ENCODE assay signal across 29 cellular contexts in the genomic region with DNA sequence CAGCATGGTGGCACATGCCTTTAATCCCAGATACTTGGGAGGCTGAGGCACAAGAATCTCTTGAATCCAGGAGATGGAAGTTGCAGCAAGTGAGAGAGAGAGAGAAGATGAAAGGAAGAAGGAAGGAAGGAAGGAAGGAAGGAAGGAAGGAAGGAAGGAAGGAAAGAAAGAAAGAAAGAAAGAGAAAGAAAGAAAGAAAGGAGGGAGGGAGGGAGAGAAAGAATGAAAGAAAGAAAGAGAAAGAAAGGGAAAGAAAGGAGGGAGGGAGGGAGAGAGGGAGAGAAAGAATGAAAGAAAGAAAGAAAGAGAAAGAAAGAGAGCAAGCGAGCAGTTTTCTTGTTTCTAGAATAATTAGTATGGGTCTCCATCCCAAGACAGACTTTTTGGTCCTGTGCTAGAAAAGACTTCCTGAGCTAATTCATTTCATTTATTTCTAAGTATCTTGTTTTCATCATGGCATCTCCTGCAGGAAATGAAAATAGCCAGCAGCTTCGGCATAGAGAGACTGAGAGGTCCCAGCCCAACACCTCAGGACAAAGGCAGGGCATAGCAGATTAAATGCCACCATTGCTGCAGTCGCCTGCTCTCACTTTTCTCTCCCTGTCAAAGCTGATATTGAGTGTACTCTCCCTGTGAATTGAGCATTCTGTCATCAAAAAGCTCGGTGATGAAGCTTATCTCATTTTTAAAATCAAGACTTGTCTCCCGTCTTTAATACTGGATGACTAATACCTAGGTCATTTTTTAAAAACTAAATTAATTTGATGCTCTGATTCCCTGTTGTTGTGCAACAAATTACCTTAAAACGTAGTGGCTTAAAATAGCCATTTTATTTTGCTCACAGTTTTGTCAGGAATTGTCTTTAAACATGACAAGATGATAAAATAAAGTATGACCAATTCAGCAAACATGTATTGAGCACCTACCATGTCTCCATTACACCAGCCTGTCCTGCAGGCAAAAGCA.
A peak's percentile ranks its signal among the peaks of the same experiment; 100 is the strongest.
DNase-seq lines count a peak whose midpoint lies in the region; ATAC-seq and TF ChIP-seq lines count a peak whose summit lies in the region.
"Had no signal": no experiment of that assay in that cellular context is flagged by ENCODE, and none has a peak within 500 bp of the region (broad histone marks: within the 10 kb centered on the region; RNA-seq: fewer than 3 reads in every experiment).

No MANE protein-coding gene starts in this region.

- no peak for ATAC-seq in HCT116
- ATAC-seq in RWPE2 (ENCODE audit: low read depth): peak; percentile 33
- ATAC-seq in foreskin keratinocyte: peak; percentile 42
- no peak for ATAC-seq in HG03565 (IDR thresholded peaks at IDR 0.05; ENCODE audit: unreplicated experiment)
- ATAC-seq in HG03457 (IDR thresholded peaks at IDR 0.05; ENCODE audit: unreplicated experiment): no peak
- ATAC-seq: activated naive CD4-positive, alpha-beta T cell treated with anti-CD3 and anti-CD28 coated beads, Interleukin-2, amount 50 U/mL, for 72 hours; right lobe of liver; T-cell had no signal

- peak; percentile 45 for DNase-seq in A172 (ENCODE audit: low spot score)
- DNase-seq in HCT116 (ENCODE audit: low read depth, low spot score): no peak
- no peak for DNase-seq in RWPE2 (ENCODE audit: low spot score)
- peak; percentile 53 to 68 for DNase-seq in foreskin keratinocyte
- DNase-seq in HK-2 (ENCODE audit: unreplicated experiment): no peak
- no peak for DNase-seq in colonic mucosa
- DNase-seq: activated CD4-positive, alpha-beta T cell treated with anti-CD3 and anti-CD28 coated beads for 48 hours; activated CD8-positive, alpha-beta memory T cell treated with anti-CD3 and anti-CD28 coated beads for 24 hours; activated T-cell treated with anti-CD3 and anti-CD28 coated beads for 4 hours; amygdala; CD4-positive, alpha-beta T cell; effector CD8-positive, alpha-beta T cell; H9; head of caudate nucleus; islet precursor cell; Karpas-422; left ventricle myocardium inferior; NCI-H1436 treated with DMSO at 0.1 percent for 48 hours; NCI-H748 treated with DMSO at 0.1 percent for 48 hours; right lobe of liver; SJCRH30; stimulated activated CD4-positive, alpha-beta T cell treated with anti-CD3 and anti-CD28 coated beads, Interleukin-4, amount 100 ng/mL, for 1 hour; T-cell; WERI-Rb-1 had no signal

- H3K79me2 ChIP-seq in HCT116 (ENCODE audit: insufficient read depth, low read length): no peaks in the 10 kb centered on the region
- H3K79me2 ChIP-seq: parathyroid adenoma had no signal

- intact Hi-C loops in HCT116 (cut with micrococcal nuclease): loop anchor here (10.0 kb wide), 1 partner anchor 380 kb away; no protein-coding TSS in a partner anchor
- intact Hi-C loops in colonic mucosa (cut with DNase I): no loop called here

- CTCF ChIA-PET in HCT116 (lab: Charles Lee): no interaction called here

- H3K27me3 ChIP-seq in HCT116 (ENCODE audit: insufficient read depth, low read length) (no peaks in the 10 kb centered on the region), RWPE2 (ENCODE audit: insufficient read depth, poor library complexity, severe bottlenecking) (no peaks in the 10 kb centered on the region), foreskin keratinocyte (no peaks in the 10 kb centered on the region), colonic mucosa (no peaks in the 10 kb centered on the region)
- H3K27me3 ChIP-seq: right lobe of liver, tibial nerve had no signal

- H3K36me3 ChIP-seq in HCT116 (ENCODE audit: control insufficient read depth in 1 of 2, insufficient read depth in 2 of 2, low read length in 2 of 2): no peaks in the 10 kb centered on the region
- no peaks in the 10 kb centered on the region for H3K36me3 ChIP-seq in RWPE2 (ENCODE audit: low read depth)
- no peaks in the 10 kb centered on the region for H3K36me3 ChIP-seq in colonic mucosa
- H3K36me3 ChIP-seq: left ventricle myocardium inferior, right lobe of liver, SJCRH30, tibial nerve, WERI-Rb-1 had no signal

- H2AFZ ChIP-seq in HCT116 (ENCODE audit: low read depth, low read length, poor library complexity, severe bottlenecking): no peak overlapping the region
- H2AFZ ChIP-seq: parathyroid adenoma had no signal

- no peaks in the 10 kb centered on the region for H3K9me2 ChIP-seq in HCT116 (ENCODE audit: insufficient read depth)

- H4K20me1 ChIP-seq in HCT116 (ENCODE audit: insufficient read depth): no peaks in the 10 kb centered on the region

- peak overlapping the region; percentile 76 for H3K4me2 ChIP-seq in HCT116 (ENCODE audit: low read length)

- POLR2A ChIA-PET in HCT116 (lab: Charles Lee): no interaction called here

- H3K9ac ChIP-seq in HCT116 (ENCODE audit: low read length) (no peak overlapping the region), colonic mucosa (ENCODE audit: low read depth in 2 of 2, low read length in 2 of 2) (no peak overlapping the region)
- H3K9ac ChIP-seq: parathyroid adenoma had no signal

- H3K4me3 ChIP-seq in HCT116 (replicated peaks in 1 of 2; ENCODE audit: low read depth in 1 of 2, low read length in 2 of 2) (no peak overlapping the region), RWPE2 (ENCODE audit: severe bottlenecking) (no peak overlapping the region), colonic mucosa (no peak overlapping the region)
- H3K4me3 ChIP-seq: left ventricle myocardium inferior, right lobe of liver, SJCRH30, tibial nerve had no signal

- no peak overlapping the region for H3K27ac ChIP-seq in HCT116 (ENCODE audit: low read depth, low read length)
- H3K27ac ChIP-seq in RWPE2 (ENCODE audit: poor library complexity, severe bottlenecking): peak overlapping the region; percentile 41
- H3K27ac ChIP-seq in foreskin keratinocyte: no peak overlapping the region
- no peak overlapping the region for H3K27ac ChIP-seq in colonic mucosa
- H3K27ac ChIP-seq: left ventricle myocardium inferior, parathyroid adenoma, right lobe of liver, SJCRH30, WERI-Rb-1 had no signal

- TF ChIP-seq RAD21 in HCT116 (IDR thresholded peaks at IDR 0.05; ENCODE audit: low read depth): 0 out of 2 replicates have a peak, but pooled peaks have one; percentile 3

- H3K9me3 ChIP-seq in HCT116 (ENCODE audit: control insufficient read depth in 1 of 2, insufficient read depth in 1 of 2, low read depth in 1 of 2, low read length in 2 of 2) (no peaks in the 10 kb centered on the region), RWPE2 (ENCODE audit: severe bottlenecking) (no peaks in the 10 kb centered on the region), colonic mucosa (no peaks in the 10 kb centered on the region)
- H3K9me3 ChIP-seq: left ventricle myocardium inferior, right lobe of liver, SJCRH30, tibial nerve had no signal

- no peak for TF ChIP-seq CTCF in HCT116 (IDR thresholded peaks at IDR 0.05 in 2 of 3, conservative IDR thresholded peaks at IDR 0.05 in 1 of 3; ENCODE audit: borderline replicate concordance in 1 of 3, insufficient read depth in 1 of 3, low read depth in 2 of 3, low read length in 2 of 3)
- TF ChIP-seq CTCF in RWPE2 (IDR thresholded peaks at IDR 0.05; ENCODE audit: poor library complexity, severe bottlenecking): no peak
- TF ChIP-seq CTCF in foreskin keratinocyte (conservative IDR thresholded peaks at IDR 0.05): no peak
- TF ChIP-seq CTCF in colonic mucosa (IDR thresholded peaks at IDR 0.05): no peak

- no TSS peak for BruUV-seq in HCT116 (replicated peaks; lab: Mats Ljungman, UMichigan)

- RAD21 ChIA-PET in HCT116 (lab: Charles Lee; ENCODE audit: low non-redundant PET in 1 of 2, low total read pairs in 2 of 2, uncharacterized antibody in 2 of 2, unreplicated experiment in 2 of 2): no interaction called here

- H3K4me1 ChIP-seq in HCT116 (ENCODE audit: control insufficient read depth in 1 of 2, insufficient read depth in 2 of 2, low read length in 2 of 2): peaks cover 25 to 43% of the 10 kb centered on the region in 2 experiments
- H3K4me1 ChIP-seq in RWPE2 (ENCODE audit: insufficient read depth, poor library complexity, severe bottlenecking): peaks cover 35% of the 10 kb centered on the region
- H3K4me1 ChIP-seq in foreskin keratinocyte: peaks cover 28% of the 10 kb centered on the region
- H3K4me1 ChIP-seq in colonic mucosa: no peaks in the 10 kb centered on the region
- H3K4me1 ChIP-seq: parathyroid adenoma, right lobe of liver, SJCRH30 had no signal

- TF ChIP-seq POLR2A in HCT116 (IDR thresholded peaks at IDR 0.05; ENCODE audit: borderline replicate concordance, extremely low read depth, insufficient read depth, insufficient read length): no peak

TF ChIP-seq in HCT116, 20 proteins besides CTCF, POLR2A, EP300 and RAD21:
- TF ChIP-seq CEBPB (IDR thresholded peaks at IDR 0.05; ENCODE audit: low read depth): peak; percentile 27; the same call in 1 of the 2 replicates
- peak; percentile 14; the same call in 1 of the 2 replicates for TF ChIP-seq JUND (IDR thresholded peaks at IDR 0.05)
- no peak for TF ChIP-seq SP1 (IDR thresholded peaks at IDR 0.05; ENCODE audit: low read depth)
- no peak for TF ChIP-seq FOSL1 (IDR thresholded peaks at IDR 0.05; ENCODE audit: low read depth)
TF ChIP-seq in HCT116: peak in this region for 2.

Comparison
In these comparisons a context has a peak if more than half of its experiments do, and no peak if none do; other contexts are left out.
1. DNase-seq: peak in A172 (single experiment) and foreskin keratinocyte (2 of 2); none in HCT116 (single experiment), RWPE2 (single experiment), HK-2 (single experiment) and colonic mucosa (single experiment).
2. ATAC-seq: peak in RWPE2 (single experiment) and foreskin keratinocyte (single experiment); none in HCT116 (single experiment), HG03565 (single experiment) and HG03457 (single experiment).